Comparison of ENCODE assay signal across 7 cellular contexts in the genomic region with DNA sequence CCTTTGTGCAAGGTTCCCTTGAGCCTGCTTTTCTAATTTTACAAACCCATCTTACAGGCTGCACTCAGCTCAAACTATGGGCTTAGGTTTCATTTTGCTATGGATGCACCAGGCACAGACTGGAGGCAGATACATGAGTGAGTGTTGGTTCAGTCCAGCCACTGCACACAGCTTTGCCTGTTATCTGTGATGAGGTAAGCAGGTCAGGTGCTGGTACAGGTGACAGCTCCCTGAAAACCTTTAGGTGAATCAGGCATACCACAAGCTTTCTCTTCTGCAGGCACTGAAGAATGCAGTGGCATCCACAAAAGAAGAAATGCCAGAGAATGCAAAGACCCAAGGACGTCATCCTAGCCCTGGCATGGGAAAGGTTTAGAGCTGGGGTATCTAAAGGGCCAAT. TPM values are rescaled to one million over a fixed set of nuclear protein-coding genes. Genes with fewer than 3 reads are reported as not detected.
"Had no signal": no experiment of that assay in that cellular context is flagged by ENCODE, and none has a peak within 500 bp of the region (broad histone marks: within the 10 kb centered on the region; RNA-seq: fewer than 3 reads in every experiment).

No MANE protein-coding gene starts in this region.

RNA-seq across cellular contexts. Expression of a gene that starts 3.3 kb away (rescaled TPM):
- total RNA-seq: GM23248, GM23338, H1, H4, H7, H9, HFFc6 had no signal
- polyA plus RNA-seq: GM23248, GM23338, H1 had no signal
